ENCODE assay signal across 8 cellular contexts in the genomic region with DNA sequence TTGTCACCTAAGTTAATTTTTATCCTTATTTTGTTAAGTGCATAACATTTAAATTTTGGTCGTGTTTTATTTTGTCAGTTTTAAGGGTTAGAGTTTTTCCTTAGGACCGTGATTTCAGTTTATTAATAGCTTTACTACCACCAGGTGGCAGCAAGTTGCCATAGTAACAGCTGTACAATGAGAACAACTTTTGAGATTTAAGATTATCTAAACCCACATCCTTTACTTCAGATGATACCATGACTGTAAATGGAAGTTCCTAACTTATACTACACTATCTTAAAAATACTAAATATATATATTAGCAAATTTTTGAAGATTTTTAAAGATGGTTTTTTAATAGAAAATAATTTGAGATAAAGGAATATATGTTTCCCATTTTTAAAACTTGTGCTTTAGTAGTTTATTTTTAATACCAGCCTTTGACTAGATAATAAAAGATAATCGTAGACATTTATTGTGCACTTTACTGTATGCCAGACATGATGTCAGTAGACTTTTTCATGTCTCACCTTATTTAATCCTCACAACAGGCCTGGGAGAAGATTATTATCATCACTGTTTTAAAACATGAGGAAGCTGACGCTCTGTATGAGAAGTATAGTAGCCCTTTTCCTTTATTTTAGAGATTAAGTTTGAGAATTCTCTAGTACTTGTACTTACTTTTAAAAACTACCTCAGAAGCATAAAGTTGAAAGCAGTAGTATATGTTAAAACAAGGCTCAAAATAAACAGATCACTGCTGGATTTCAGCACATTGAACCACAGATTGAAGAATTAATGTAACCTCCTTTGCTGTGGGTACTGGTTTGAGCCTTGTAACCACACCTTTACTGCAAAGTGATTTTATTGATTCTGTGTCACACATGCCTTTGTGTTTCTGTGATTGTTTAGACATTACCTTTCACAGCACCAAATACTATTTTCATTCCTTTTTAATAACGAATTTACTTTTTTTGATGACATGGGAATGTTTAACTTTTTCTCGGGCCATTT. TPM values are rescaled to one million over a fixed set of nuclear protein-coding genes. Genes with fewer than 3 reads are reported as not detected.
A peak's percentile ranks its signal among the peaks of the same experiment; 100 is the strongest.
DNase-seq lines count a peak whose midpoint lies in the region; ATAC-seq, FAIRE-seq and TF ChIP-seq lines count a peak whose summit lies in the region.

No MANE protein-coding gene starts in this region.

- H3K27me3 ChIP-seq in stomach = no peaks in the 10 kb centered on the region

- peaks cover 1 to 99% (median 84%) of the 10 kb centered on the region in 4 donors for H3K36me3 ChIP-seq in stomach

- H3K4me1 ChIP-seq in stomach = no peaks in the 10 kb centered on the region

- intact Hi-C loops in stomach (cut with DNase I; ENCODE audit: low total_unique reads) = no loop called here

- FAIRE-seq in D721Med (lab: Jason Lieb, UNC) (no peak), TTC549 (lab: Jason Lieb, UNC) (peak; percentile 79)

- peak; percentile 79 for ATAC-seq in GM19467 (IDR thresholded peaks at IDR 0.05; ENCODE audit: unreplicated experiment)

- DNase-seq in D721Med (ENCODE audit: insufficient read length, low spot score) (no peak), coronary artery (ENCODE audit: low spot score) (no peak), medulla oblongata (ENCODE audit: extremely low spot score) (peak; percentile 56), stomach (no peak), NCI-H187 treated with DMSO at 0.1 percent for 48 hours (lab: John Stamatoyannopoulos, UW) (no peak)
- DNase-seq in Jurkat, Clone E6-1 (ENCODE audit: low read depth, low spot score) = peak; percentile 85

- no peak for TF ChIP-seq POLR2A in stomach (IDR thresholded peaks at IDR 0.05)

- H3K4me3 ChIP-seq in Jurkat, Clone E6-1 (ENCODE audit: low read length) = no peak overlapping the region
- H3K4me3 ChIP-seq in coronary artery (no peak overlapping the region), stomach (no peak overlapping the region)

- no peak overlapping the region for H3K27ac ChIP-seq in coronary artery
- H3K27ac ChIP-seq in stomach = no peak overlapping the region

- no peaks in the 10 kb centered on the region for H3K9me3 ChIP-seq in stomach

- no peak for TF ChIP-seq EP300 in stomach (IDR thresholded peaks at IDR 0.05)

- TF ChIP-seq CTCF in D721Med (IDR thresholded peaks at IDR 0.05; ENCODE audit: insufficient read depth, missing control alignments) (peak; percentile 51), coronary artery (IDR thresholded peaks at IDR 0.05) (peak; percentile 15), stomach (IDR thresholded peaks at IDR 0.05) (peak in 4 of 7 experiments; percentile 13 to 60 (median 40))

- 55 to 62% (median 57%) methylated on average over 6 of the region's 6 CpGs for WGBS in stomach, 5 donors

RNA-seq across cellular contexts. Expression of a gene that starts 27.5 kb away (rescaled TPM):
- 44.5 TPM for polyA plus RNA-seq in Jurkat, Clone E6-1 (2012; ENCODE audit: insufficient read depth, insufficient read length)
- total RNA-seq in stomach = 100 to 1,000 TPM; 107 to 242 (median 181) TPM
- polyA plus RNA-seq in stomach = 10 to 100 TPM; 10.4 to 25.5 (median 23.4) TPM

Comparison
In these comparisons a context has a peak if more than half of its experiments do, and no peak if none do; other contexts are left out.
1. DNase-seq: peak in Jurkat, Clone E6-1 (single experiment) and medulla oblongata (single experiment); none in D721Med (single experiment), coronary artery (single experiment), stomach (single experiment) and NCI-H187 treated with DMSO at 0.1 percent for 48 hours (single experiment).
2. Peak in every context shown above with its lines, with median percentiles within 50 percentile points of each other: CTCF ChIP-seq.